Comparison of ENCODE assay signal across 12 cellular contexts in genomic region chr6:146912730-146913680, GRCh38.
DNase-seq lines count a peak whose midpoint lies in the region; ATAC-seq and TF ChIP-seq lines count a peak whose summit lies in the region.
"Had no signal": no experiment of that assay in that cellular context is flagged by ENCODE, and none has a peak within 500 bp of the region (broad histone marks: within the 10 kb centered on the region; RNA-seq: fewer than 3 reads in every experiment).

No MANE protein-coding gene starts in this region.

- peak overlapping the region; percentile 32 for H3K27ac Mint-ChIP-seq in endodermal cell
- H3K27ac Mint-ChIP-seq in neural progenitor cell, result peak overlapping the region; percentile 70

- H3K79me2 ChIP-seq in PC-9 (ENCODE audit: low read depth) (no peaks in the 10 kb centered on the region), neural progenitor cell (ENCODE audit: low read depth) (no peaks in the 10 kb centered on the region)

- peaks cover 13% of the 10 kb centered on the region for H3K4me1 Mint-ChIP-seq in endodermal cell
- peaks cover 34% of the 10 kb centered on the region for H3K4me1 Mint-ChIP-seq in neural progenitor cell

- H3K36me3 Mint-ChIP-seq in endodermal cell (ENCODE audit: low read depth), result no peaks in the 10 kb centered on the region
- no peaks in the 10 kb centered on the region for H3K36me3 Mint-ChIP-seq in neural progenitor cell

- DNase-seq in CD1c-positive myeloid dendritic cell (ENCODE audit: extremely low spot score), result peak; percentile 41
- peak in 1 of 2 experiments; percentile 44 for DNase-seq in PC-9
- no peak for DNase-seq in endodermal cell
- no peak for DNase-seq in neural progenitor cell (ENCODE audit: low spot score)
- no peak for DNase-seq in SKM-1 treated with dmso at 0.1 percent for 144 hours (lab: John Stamatoyannopoulos, UW; ENCODE audit: unreplicated experiment)
- DNase-seq: central memory CD4-positive, alpha-beta T cell; NCI-H1436 treated with DMSO at 0.1 percent for 48 hours had no signal

- H3K9me3 Mint-ChIP-seq in endodermal cell (no peaks in the 10 kb centered on the region), neural progenitor cell (no peaks in the 10 kb centered on the region)

- WGBS in endodermal cell (ENCODE audit: insufficient coverage in 1 of 2, insufficient read length in 1 of 2), 2 experiments, result 81 to 91% methylated on average over 4 to 7 of the region's 7 CpGs

- ATAC-seq in GM21786 (IDR thresholded peaks at IDR 0.05; ENCODE audit: unreplicated experiment) (no peak), HG02759 (IDR thresholded peaks at IDR 0.05; ENCODE audit: unreplicated experiment) (no peak), HG03139 (IDR thresholded peaks at IDR 0.05; ENCODE audit: unreplicated experiment) (no peak)

- H3K4me3 ChIP-seq in PC-9, result peak overlapping the region; percentile 34; the same call in 1 of the 2 replicates
- no peak overlapping the region for H3K4me3 ChIP-seq in endodermal cell (ENCODE audit: low read length)
- H3K4me3 ChIP-seq in neural progenitor cell, result no peak overlapping the region
- H3K4me3 ChIP-seq: BLaER1 treated with 17β-estradiol and CSF1 and Interleukin-3, amounts not matched to agents 10 nM and 100 nM had no signal

- no TSS peak for BruUV-seq in PC-9 (replicated peaks; lab: Mats Ljungman, UMichigan)

- no peaks in the 10 kb centered on the region for H3K27me3 Mint-ChIP-seq in endodermal cell (ENCODE audit: insufficient read depth)
- H3K27me3 Mint-ChIP-seq in neural progenitor cell (ENCODE audit: insufficient read depth, low read depth), result peaks cover 5% of the 10 kb centered on the region

- H3K27ac ChIP-seq in PC-9, result peak overlapping the region; percentile 95
- no peak overlapping the region for H3K27ac ChIP-seq in endodermal cell (ENCODE audit: low read depth, low read length)
- no peak overlapping the region for H3K27ac ChIP-seq in neural progenitor cell

- H3K27me3 ChIP-seq in PC-9 (ENCODE audit: insufficient read depth, low read depth), result no peaks in the 10 kb centered on the region
- H3K27me3 ChIP-seq in endodermal cell (ENCODE audit: control insufficient read depth, insufficient read depth, low read length, poor library complexity, severe bottlenecking), result no peaks in the 10 kb centered on the region
- H3K27me3 ChIP-seq in neural progenitor cell, result no peaks in the 10 kb centered on the region
- H3K27me3 ChIP-seq: BLaER1 treated with 17β-estradiol and CSF1 and Interleukin-3, amounts not matched to agents 10 nM and 100 nM; tibial nerve had no signal

- TF ChIP-seq CTCF in PC-9 (conservative IDR thresholded peaks at IDR 0.05), result no peak
- TF ChIP-seq CTCF in endodermal cell (conservative IDR thresholded peaks at IDR 0.05), result no peak
- no peak for TF ChIP-seq CTCF in neural progenitor cell (IDR thresholded peaks at IDR 0.05)

- intact Hi-C loops in PC-9 (cut with micrococcal nuclease; ENCODE audit: unreplicated experiment), result no loop called here

- POLR2A ChIA-PET in PC-9 (lab: Charles Lee; ENCODE audit: unreplicated experiment), result no interaction called here

- H3F3A ChIP-seq in PC-9 (ENCODE audit: insufficient read depth, low read depth), result peaks cover 34% of the 10 kb centered on the region
- no peaks in the 10 kb centered on the region for H3F3A ChIP-seq in neural progenitor cell (ENCODE audit: low read depth)

- no peak overlapping the region for H2AFZ ChIP-seq in PC-9
- no peak overlapping the region for H2AFZ ChIP-seq in neural progenitor cell (replicated peaks)

- no peaks in the 10 kb centered on the region for H4K20me1 ChIP-seq in PC-9 (ENCODE audit: insufficient read depth)
- H4K20me1 ChIP-seq in neural progenitor cell (ENCODE audit: low read depth), result no peaks in the 10 kb centered on the region
- H4K20me1 ChIP-seq: BLaER1 treated with 17β-estradiol and CSF1 and Interleukin-3, amounts not matched to agents 10 nM and 100 nM had no signal

- no peaks in the 10 kb centered on the region for H3K9me2 ChIP-seq in PC-9 (ENCODE audit: insufficient read depth)

- H3K9me3 ChIP-seq in PC-9 (ENCODE audit: insufficient read depth, low read depth) (no peaks in the 10 kb centered on the region; the same call in 1 of the 2 replicates), endodermal cell (ENCODE audit: control insufficient read depth, low read length) (no peaks in the 10 kb centered on the region), neural progenitor cell (ENCODE audit: low read depth) (no peaks in the 10 kb centered on the region)
- H3K9me3 ChIP-seq: BLaER1 treated with 17β-estradiol and CSF1 and Interleukin-3, amounts not matched to agents 10 nM and 100 nM; tibial nerve had no signal

- H3K36me3 ChIP-seq in PC-9 (ENCODE audit: low read depth) (no peaks in the 10 kb centered on the region), endodermal cell (ENCODE audit: control insufficient read depth, insufficient read depth, low read length) (no peaks in the 10 kb centered on the region), neural progenitor cell (no peaks in the 10 kb centered on the region)
- H3K36me3 ChIP-seq: BLaER1 treated with 17β-estradiol and CSF1 and Interleukin-3, amounts not matched to agents 10 nM and 100 nM; tibial nerve had no signal

- no peak overlapping the region for H3K9ac ChIP-seq in endodermal cell (ENCODE audit: extremely low read depth, low read length, poor library complexity, severe bottlenecking)
- H3K9ac ChIP-seq in neural progenitor cell, result no peak overlapping the region

- peak overlapping the region; percentile 83 for H3K4me2 ChIP-seq in PC-9
- H3K4me2 ChIP-seq in neural progenitor cell, result no peak overlapping the region

- H3K4me3 Mint-ChIP-seq in endodermal cell, result no peak overlapping the region
- no peak overlapping the region for H3K4me3 Mint-ChIP-seq in neural progenitor cell

- H3K4me1 ChIP-seq in PC-9 (replicated peaks; ENCODE audit: insufficient read depth) (peaks cover 45% of the 10 kb centered on the region), endodermal cell (ENCODE audit: control insufficient read depth, insufficient read depth, low read length) (no peaks in the 10 kb centered on the region), neural progenitor cell (no peaks in the 10 kb centered on the region)

- CTCF ChIA-PET in PC-9 (lab: Charles Lee), result interaction anchor here (0.6 kb wide), 1 partner anchor 397 kb away, joined by 10 read pairs; no protein-coding TSS in a partner anchor
